In genomic region chr15:62378772-62379171, GRCh38 we compare ENCODE assay signal across 36 cellular contexts.
"Had no signal": no experiment of that assay in that cellular context is flagged by ENCODE, and none has a peak within 500 bp of the region (broad histone marks: within the 10 kb centered on the region; RNA-seq: fewer than 3 reads in every experiment).

No MANE protein-coding gene starts in this region.

- H3K27ac ChIP-seq: ascending aorta, cardiac muscle cell, VCaP had no signal

- DNase-seq: activated B cell treated with CpG ODN at 0.5 μM for 24 hours; activated CD4-positive, alpha-beta memory T cell treated with anti-CD3 and anti-CD28 coated beads for 36 hours; activated CD4-positive, alpha-beta T cell treated with anti-CD3 and anti-CD28 coated beads for 4 hours; activated CD4-positive, alpha-beta T cell treated with anti-CD3 and anti-CD28 coated beads, Interleukin-2, amount 10 ng/mL, durations not matched to agents 24 days and 14 days; activated CD4-positive, alpha-beta T cell treated with anti-CD3 and anti-CD28 coated beads, Interleukin-2, amount 50 U/mL, for 1 hour; activated CD4-positive, alpha-beta T cell treated with anti-CD3 and anti-CD28 coated beads, Interleukin-2, amount 50 U/mL, for 4 hours; activated CD4-positive, CD25-positive, alpha-beta regulatory T cell treated with anti-CD3 and anti-CD28 coated beads, Interleukin-2, amount 50 U/mL, for 72 hours; activated CD8-positive, alpha-beta memory T cell treated with anti-CD3 and anti-CD28 coated beads, Interleukin-2, amount 50 U/mL, for 4 hours; activated CD8-positive, alpha-beta T cell treated with anti-CD3 and anti-CD28 coated beads for 36 hours; activated effector memory CD4-positive, alpha-beta T cell treated with anti-CD3 and anti-CD28 coated beads, Interleukin-2, amount 50 U/mL, for 16 hours; activated naive CD4-positive, alpha-beta T cell treated with anti-CD3 and anti-CD28 coated beads, Interleukin-2, amount 10 ng/mL, durations not matched to agents 7 days and 5 days; activated naive CD4-positive, alpha-beta T cell treated with Interleukin-2 at 50 U/mL for 16 hours; activated naive CD8-positive, alpha-beta T cell treated with anti-CD3 and anti-CD28 coated beads, Interleukin-2, amount 10 ng/mL, durations not matched to agents 7 days and 5 days; activated naive CD8-positive, alpha-beta T cell treated with anti-CD3 and anti-CD28 coated beads, Interleukin-2, amount 50 U/mL, for 24 hours; activated T-cell treated with anti-CD3 and anti-CD28 coated beads for 4 hours; activated T-cell treated with anti-CD3 and anti-CD28 coated beads, Interleukin-2, amount 50 U/mL, for 1 hour; activated T-cell treated with anti-CD3 and anti-CD28 coated beads, Interleukin-2, amount 50 U/mL, for 4 hours; activated T-cell treated with anti-CD3 and anti-CD28 coated beads, Interleukin-2, amount 50 U/mL, for 72 hours; amygdala; anterior cingulate cortex; caudate nucleus; cerebellar nuclear complex; T-helper 1 cell; T-helper 2 cell; T-helper 9 cell had no signal

- H3K4me1 Mint-ChIP-seq: activated B cell treated with CpG ODN at 0.5 μM for 24 hours; activated CD4-positive, alpha-beta T cell treated with anti-CD3 and anti-CD28 coated beads, Interleukin-2, amount 10 ng/mL, durations not matched to agents 24 days and 14 days; activated naive CD4-positive, alpha-beta T cell treated with anti-CD3 and anti-CD28 coated beads, Interleukin-2, amount 10 ng/mL, durations not matched to agents 7 days and 5 days; activated naive CD4-positive, alpha-beta T cell treated with anti-CD3 and anti-CD28 coated beads, Interleukin-2, amount 50 U/mL, for 24 hours; activated naive CD8-positive, alpha-beta T cell treated with anti-CD3 and anti-CD28 coated beads, Interleukin-2, amount 50 U/mL, for 24 hours; activated T-helper 17 cell treated with anti-CD3 and anti-CD28 coated beads, Interleukin-2, amount 50 U/mL, for 72 hours; central memory CD8-positive, alpha-beta T cell had no signal

- H3K4me1 ChIP-seq: ascending aorta had no signal

- H3K36me3 Mint-ChIP-seq: activated CD4-positive, alpha-beta memory T cell treated with anti-CD3 and anti-CD28 coated beads for 36 hours; activated naive CD4-positive, alpha-beta T cell treated with anti-CD3 and anti-CD28 coated beads, Interleukin-2, amount 10 ng/mL, durations not matched to agents 7 days and 5 days; activated naive CD4-positive, alpha-beta T cell treated with anti-CD3 and anti-CD28 coated beads, Interleukin-2, amount 50 U/mL, for 24 hours; activated naive CD8-positive, alpha-beta T cell; activated naive CD8-positive, alpha-beta T cell treated with anti-CD3 and anti-CD28 coated beads, Interleukin-2, amount 10 ng/mL, durations not matched to agents 7 days and 5 days; brain had no signal

- H3K4me3 Mint-ChIP-seq: activated B cell treated with CpG ODN at 0.5 μM for 24 hours; activated CD4-positive, alpha-beta memory T cell treated with anti-CD3 and anti-CD28 coated beads for 36 hours; activated CD4-positive, alpha-beta T cell treated with anti-CD3 and anti-CD28 coated beads, Interleukin-2, amount 10 ng/mL, durations not matched to agents 24 days and 14 days; activated CD8-positive, alpha-beta T cell treated with anti-CD3 and anti-CD28 coated beads for 36 hours; activated naive CD4-positive, alpha-beta T cell treated with anti-CD3 and anti-CD28 coated beads, Interleukin-2, amount 10 ng/mL, durations not matched to agents 7 days and 5 days; activated naive CD4-positive, alpha-beta T cell treated with anti-CD3 and anti-CD28 coated beads, Interleukin-2, amount 50 U/mL, for 24 hours; activated naive CD8-positive, alpha-beta T cell; activated naive CD8-positive, alpha-beta T cell treated with anti-CD3 and anti-CD28 coated beads, Interleukin-2, amount 10 ng/mL, durations not matched to agents 7 days and 5 days; activated naive CD8-positive, alpha-beta T cell treated with anti-CD3 and anti-CD28 coated beads, Interleukin-2, amount 50 U/mL, for 24 hours; activated T-cell treated with anti-CD3 and anti-CD28 coated beads, Interleukin-2, amount 50 U/mL, for 4 hours; activated T-cell treated with anti-CD3 and anti-CD28 coated beads, Interleukin-2, amount 50 U/mL, for 72 hours; activated T-helper 1 cell treated with anti-CD3 and anti-CD28 coated beads, Interleukin-12 subunit alpha, Interleukin-12 subunit beta, Interleukin-2, Interleukin-4 antibody, amounts not matched to agents 30 ng/mL and 10 ng/mL and 1 ng/mL, durations not matched to agents 14 hours and 24 hours and 36 hours; activated T-helper 17 cell treated with anti-CD3 and anti-CD28 coated beads, Interleukin-2, amount 50 U/mL, for 72 hours; brain; central memory CD8-positive, alpha-beta T cell; T-helper 1 cell treated with Interleukin-12 subunit alpha and Interleukin-12 subunit beta and Interleukin-4 antibody, amounts not matched to agents 30 μg/mL and 1 μg/mL, for 36 hours; T-helper 2 cell treated with Interferon-gamma antibody and Interleukin-4, amounts not matched to agents 5 μg/mL and 100 μg/mL, for 36 hours had no signal

- H3K9me3 ChIP-seq: ascending aorta had no signal

- H3K27me3 ChIP-seq: ascending aorta had no signal

- H3K27ac Mint-ChIP-seq: activated B cell treated with CpG ODN at 0.5 μM for 24 hours; activated CD4-positive, alpha-beta memory T cell treated with anti-CD3 and anti-CD28 coated beads for 36 hours; activated CD4-positive, alpha-beta T cell treated with anti-CD3 and anti-CD28 coated beads, Interleukin-2, amount 10 ng/mL, durations not matched to agents 24 days and 14 days; activated CD8-positive, alpha-beta T cell treated with anti-CD3 and anti-CD28 coated beads for 36 hours; activated naive CD4-positive, alpha-beta T cell treated with anti-CD3 and anti-CD28 coated beads, Interleukin-2, amount 10 ng/mL, durations not matched to agents 7 days and 5 days; activated naive CD4-positive, alpha-beta T cell treated with anti-CD3 and anti-CD28 coated beads, Interleukin-2, amount 50 U/mL, for 24 hours; activated naive CD8-positive, alpha-beta T cell; activated naive CD8-positive, alpha-beta T cell treated with anti-CD3 and anti-CD28 coated beads, Interleukin-2, amount 10 ng/mL, durations not matched to agents 7 days and 5 days; activated naive CD8-positive, alpha-beta T cell treated with anti-CD3 and anti-CD28 coated beads, Interleukin-2, amount 50 U/mL, for 24 hours; activated T-cell treated with anti-CD3 and anti-CD28 coated beads, Interleukin-2, amount 50 U/mL, for 72 hours; activated T-helper 1 cell treated with anti-CD3 and anti-CD28 coated beads, Interleukin-12 subunit alpha, Interleukin-12 subunit beta, Interleukin-2, Interleukin-4 antibody, amounts not matched to agents 30 ng/mL and 10 ng/mL and 1 ng/mL, durations not matched to agents 14 hours and 24 hours and 36 hours; activated T-helper 17 cell treated with anti-CD3 and anti-CD28 coated beads, Interleukin-2, amount 50 U/mL, for 72 hours; brain; T-helper 1 cell treated with Interleukin-12 subunit alpha and Interleukin-12 subunit beta and Interleukin-4 antibody, amounts not matched to agents 30 μg/mL and 1 μg/mL, for 36 hours; T-helper 2 cell treated with Interferon-gamma antibody and Interleukin-4, amounts not matched to agents 5 μg/mL and 100 μg/mL, for 36 hours had no signal

- ATAC-seq: activated CD8-positive, alpha-beta T cell treated with anti-CD3 and anti-CD28 coated beads for 36 hours; activated naive CD8-positive, alpha-beta T cell treated with anti-CD3 and anti-CD28 coated beads, Interleukin-2, amount 50 U/mL, for 24 hours; activated T-cell treated with anti-CD3 and anti-CD28 coated beads, Interleukin-2, amount 50 U/mL, for 4 hours; activated T-cell treated with anti-CD3 and anti-CD28 coated beads, Interleukin-2, amount 50 U/mL, for 72 hours; activated T-helper 17 cell treated with anti-CD3 and anti-CD28 coated beads, Interleukin-2, amount 50 U/mL, for 72 hours had no signal

- H3K4me3 ChIP-seq: ascending aorta, cardiac muscle cell had no signal

- H3K36me3 ChIP-seq: ascending aorta, cardiac muscle cell had no signal

- H3K9me3 Mint-ChIP-seq: activated B cell treated with CpG ODN at 0.5 μM for 24 hours; activated CD4-positive, alpha-beta memory T cell treated with anti-CD3 and anti-CD28 coated beads for 36 hours; activated CD4-positive, alpha-beta T cell treated with anti-CD3 and anti-CD28 coated beads, Interleukin-2, amount 10 ng/mL, durations not matched to agents 24 days and 14 days; activated CD8-positive, alpha-beta T cell treated with anti-CD3 and anti-CD28 coated beads for 36 hours; activated naive CD4-positive, alpha-beta T cell treated with anti-CD3 and anti-CD28 coated beads, Interleukin-2, amount 10 ng/mL, durations not matched to agents 7 days and 5 days; activated naive CD4-positive, alpha-beta T cell treated with anti-CD3 and anti-CD28 coated beads, Interleukin-2, amount 50 U/mL, for 24 hours; activated naive CD8-positive, alpha-beta T cell treated with anti-CD3 and anti-CD28 coated beads, Interleukin-2, amount 10 ng/mL, durations not matched to agents 7 days and 5 days; activated naive CD8-positive, alpha-beta T cell treated with anti-CD3 and anti-CD28 coated beads, Interleukin-2, amount 50 U/mL, for 24 hours; activated T-cell treated with anti-CD3 and anti-CD28 coated beads, Interleukin-2, amount 50 U/mL, for 4 hours; activated T-cell treated with anti-CD3 and anti-CD28 coated beads, Interleukin-2, amount 50 U/mL, for 72 hours; activated T-helper 1 cell treated with anti-CD3 and anti-CD28 coated beads, Interleukin-12 subunit alpha, Interleukin-12 subunit beta, Interleukin-2, Interleukin-4 antibody, amounts not matched to agents 30 ng/mL and 10 ng/mL and 1 ng/mL, durations not matched to agents 14 hours and 24 hours and 36 hours; activated T-helper 17 cell treated with anti-CD3 and anti-CD28 coated beads, Interleukin-2, amount 50 U/mL, for 72 hours; brain; central memory CD8-positive, alpha-beta T cell; T-helper 1 cell treated with Interleukin-12 subunit alpha and Interleukin-12 subunit beta and Interleukin-4 antibody, amounts not matched to agents 30 μg/mL and 1 μg/mL, for 36 hours; T-helper 2 cell treated with Interferon-gamma antibody and Interleukin-4, amounts not matched to agents 5 μg/mL and 100 μg/mL, for 36 hours had no signal
